ENCODE assay signal across 8 cellular contexts in genomic region chr14:20683125-20683895, GRCh38. TPM values are rescaled to one million over a fixed set of nuclear protein-coding genes. Genes with fewer than 3 reads are reported as not detected.
DNase-seq lines count a peak whose midpoint lies in the region; ATAC-seq and TF ChIP-seq lines count a peak whose summit lies in the region.

No MANE protein-coding gene starts in this region.

- 0% methylated on average over 15 of the region's 38 CpGs; no CpG with 5 or more reads in 1 of the 2 experiments for WGBS in IMR-90 (ENCODE audit: extremely low coverage in 2 of 2, insufficient read length in 1 of 2), 2 experiments
- 0 to 1% (median 0%) methylated on average over 38 of the region's 38 CpGs for WGBS in ovary, 3 donors
- 1% methylated on average over 34 to 38 of the region's 38 CpGs for WGBS in thyroid gland, 2 donors

- DNase-seq in Calu3, result peak; percentile 81
- DNase-seq in IMR-90, result peak; percentile 94
- DNase-seq in SJSA1 (ENCODE audit: low read depth in 1 of 2, low spot score in 2 of 2), result peak; percentile 83 to 93
- DNase-seq in activated naive CD4-positive, alpha-beta T cell treated with anti-CD3 and anti-CD28 coated beads, Interleukin-2, amount 10 ng/mL, durations not matched to agents 7 days and 5 days, result peak; percentile 77
- DNase-seq in Right ventricle myocardium inferior (ENCODE audit: missing footprints), result peak; percentile 75
- DNase-seq in ovary, result peak; percentile 78 to 85 (median 83)
- peak; percentile 73 to 74 for DNase-seq in thyroid gland

- no peaks in the 10 kb centered on the region for H3K4me1 ChIP-seq in IMR-90 (ENCODE audit: control insufficient read depth, insufficient read depth, low read length)
- H3K4me1 ChIP-seq in SJSA1 (replicated peaks), result peaks cover 16% of the 10 kb centered on the region
- peaks cover 10% of the 10 kb centered on the region for H3K4me1 ChIP-seq in ovary (ENCODE audit: insufficient read depth)
- peaks cover 7 to 10% of the 10 kb centered on the region in 2 donors for H3K4me1 ChIP-seq in thyroid gland

- peak overlapping the region; percentile 89 for H2BK5ac ChIP-seq in IMR-90 (ENCODE audit: low read depth, low read length, poor library complexity, severe bottlenecking)

- TF ChIP-seq CTCF in Calu3 (IDR thresholded peaks at IDR 0.05; ENCODE audit: unreplicated experiment) (no peak), IMR-90 (conservative IDR thresholded peaks at IDR 0.05; ENCODE audit: low read depth, low read length) (no peak), ovary (IDR thresholded peaks at IDR 0.05) (peak in 1 of 3 donors; percentile 14), thyroid gland (IDR thresholded peaks at IDR 0.05) (peak in 2 of 6 experiments; percentile 8 to 10)

- dilution Hi-C loops in IMR-90 (cut with HindIII; ENCODE audit: low sequenced_read_pairs, unreplicated experiment), result no loop called here

- H3K27ac ChIP-seq in IMR-90 (ENCODE audit: insufficient read depth, low read length) (peak overlapping the region; percentile 90), SJSA1 (peak overlapping the region; percentile 90), ovary (peak overlapping the region; percentile 98), thyroid gland (peak overlapping the region; percentile 98 to 100 (median 100))

- POLR2A ChIA-PET in IMR-90 (lab: Charles Lee; ENCODE audit: unreplicated experiment), result no interaction called here

- peak overlapping the region; percentile 54 for H3K18ac ChIP-seq in IMR-90 (ENCODE audit: low read depth, low read length)

- peak overlapping the region; percentile 88 for H4K5ac ChIP-seq in IMR-90 (ENCODE audit: low read depth, low read length)

- H3K9me3 ChIP-seq in IMR-90 (ENCODE audit: control insufficient read depth, insufficient read depth, low read length) (no peaks in the 10 kb centered on the region), SJSA1 (replicated peaks) (no peaks in the 10 kb centered on the region), ovary (no peaks in the 10 kb centered on the region), thyroid gland (no peaks in the 10 kb centered on the region)

- peak overlapping the region; percentile 68 for H3K14ac ChIP-seq in IMR-90 (replicated peaks; ENCODE audit: low read depth, low read length)

- no peak overlapping the region for H3K4me3 Mint-ChIP-seq in Calu3 (ENCODE audit: low read depth, unreplicated experiment)
- no peak overlapping the region for H3K4me3 Mint-ChIP-seq in activated naive CD4-positive, alpha-beta T cell treated with anti-CD3 and anti-CD28 coated beads, Interleukin-2, amount 10 ng/mL, durations not matched to agents 7 days and 5 days

- H3K36me3 ChIP-seq in IMR-90 (ENCODE audit: control insufficient read depth, insufficient read depth, low read length) (no peaks in the 10 kb centered on the region), SJSA1 (no peaks in the 10 kb centered on the region; the same call in 1 of the 2 replicates), ovary (no peaks in the 10 kb centered on the region), thyroid gland (no peaks in the 10 kb centered on the region)

- no peaks in the 10 kb centered on the region for H3K9me3 Mint-ChIP-seq in Calu3 (ENCODE audit: low read depth, unreplicated experiment)
- H3K9me3 Mint-ChIP-seq in activated naive CD4-positive, alpha-beta T cell treated with anti-CD3 and anti-CD28 coated beads, Interleukin-2, amount 10 ng/mL, durations not matched to agents 7 days and 5 days, result no peaks in the 10 kb centered on the region

- peaks cover 4% of the 10 kb centered on the region; the same call in 1 of the 2 replicates for H3K9me1 ChIP-seq in IMR-90 (ENCODE audit: insufficient read depth, low read length)

- TF ChIP-seq POLR2A in IMR-90 (IDR thresholded peaks at IDR 0.05; ENCODE audit: low read depth, low read length) (no peak), ovary (IDR thresholded peaks at IDR 0.05) (no peak), thyroid gland (IDR thresholded peaks at IDR 0.05) (no peak)

- no peaks in the 10 kb centered on the region for H3K27me3 ChIP-seq in IMR-90 (ENCODE audit: control insufficient read depth, insufficient read depth, low read length)
- H3K27me3 ChIP-seq in SJSA1 (replicated peaks), result no peaks in the 10 kb centered on the region
- no peaks in the 10 kb centered on the region for H3K27me3 ChIP-seq in ovary
- no peaks in the 10 kb centered on the region for H3K27me3 ChIP-seq in thyroid gland

- peak overlapping the region; percentile 78 for H3K56ac ChIP-seq in IMR-90 (ENCODE audit: extremely low read depth, insufficient read depth, low read length)

- peaks cover 3 to 6% of the 10 kb centered on the region in 2 experiments; a peak in 1 of 4 replicates for H3K79me1 ChIP-seq in IMR-90 (ENCODE audit: low read depth in 1 of 2, low read length in 2 of 2)

- H2BK20ac ChIP-seq in IMR-90 (ENCODE audit: low read depth, low read length), result no peak overlapping the region

- peak; percentile 31 for ATAC-seq in GM21515 (IDR thresholded peaks at IDR 0.05; ENCODE audit: unreplicated experiment)
- ATAC-seq in IMR-90 (ENCODE audit: low read depth), result peak; percentile 56
- ATAC-seq in Right ventricle myocardium inferior, result peak; percentile 56

- BruUV-seq in Calu3 (replicated peaks; lab: Mats Ljungman, UMichigan) (no TSS peak), IMR-90 (replicated peaks; lab: Mats Ljungman, UMichigan) (no TSS peak)

- peak overlapping the region; percentile 70 for H2AK9ac ChIP-seq in IMR-90 (replicated peaks; ENCODE audit: low read depth, low read length, poor library complexity)

- peak overlapping the region; percentile 74 for H3K4me2 ChIP-seq in IMR-90 (ENCODE audit: low read depth, low read length)

- TF ChIP-seq EP300 in ovary (IDR thresholded peaks at IDR 0.05), result peak; percentile 29

- H3K4ac ChIP-seq in IMR-90 (ENCODE audit: low read depth, low read length), result peak overlapping the region; percentile 90

- intact Hi-C loops in Calu3 (cut with micrococcal nuclease; ENCODE audit: unreplicated experiment) (loop anchor here (2.0 to 5.0 kb wide), 5 partner anchors 51 to 351 kb away; partner anchors contain the start of gene CCNB1IP1), IMR-90 (cut with micrococcal nuclease) (loop anchor here (1.0 to 5.0 kb wide), 5 partner anchors 222 to 419 kb away; partner anchors contain the start of genes PARP2, PIP4P1, TEP1 and TMEM253), Right ventricle myocardium inferior (cut with DNase I) (loop anchor here (5.0 kb wide), 6 partner anchors 56 to 419 kb away; partner anchors contain the start of genes CCNB1IP1, PIP4P1, RNASE7 and TEP1), ovary (cut with DNase I) (loop anchor here (2.0 to 10.0 kb wide), 13 partner anchors 51 to 421 kb away; partner anchors contain the start of genes PARP2 (in 2 of the 4), PIP4P1 (in 2 of the 4), NDRG2 (in 1 of the 4) and TMEM253 (in 1 of the 4)), thyroid gland (cut with DNase I) (loop anchor here (5.0 to 10.0 kb wide), 3 partner anchors 71 to 351 kb away; partner anchors contain the start of genes APEX1, CCNB1IP1 and OSGEP)

- H3K36me3 Mint-ChIP-seq in Calu3 (ENCODE audit: insufficient read depth, unreplicated experiment), result peaks cover 5% of the 10 kb centered on the region
- H3K36me3 Mint-ChIP-seq in activated naive CD4-positive, alpha-beta T cell treated with anti-CD3 and anti-CD28 coated beads, Interleukin-2, amount 10 ng/mL, durations not matched to agents 7 days and 5 days, result no peaks in the 10 kb centered on the region

- peak overlapping the region; percentile 65; the same call in 1 of the 2 replicates for H4K91ac ChIP-seq in IMR-90 (ENCODE audit: insufficient read depth, low read depth, low read length)

- H3K23ac ChIP-seq in IMR-90 (ENCODE audit: low read depth, low read length), result peak overlapping the region; percentile 65

- H2AFZ ChIP-seq in IMR-90 (replicated peaks; ENCODE audit: low read length, poor library complexity), result peak overlapping the region; percentile 98

- CTCF ChIA-PET in Calu3 (lab: Charles Lee) (interaction anchor here (0.7 to 2.2 kb wide), 3 partner anchors 51 to 266 kb away, joined by 3 to 12 read pairs (median 7); no protein-coding TSS in a partner anchor), IMR-90 (lab: Yijun Ruan, JAX) (interaction anchor here (2.0 kb wide), 1 partner anchor 288 kb away, joined by 4 read pairs; no protein-coding TSS in a partner anchor)
- CTCF ChIA-PET in activated naive CD4-positive, alpha-beta T cell treated with anti-CD3 and anti-CD28 coated beads, Interleukin-2, amount 10 ng/mL, durations not matched to agents 7 days and 5 days (lab: Charles Lee), result interaction anchor here (1.0 to 5.2 kb wide), 10 partner anchors 8 to 287 kb away, joined by 3 to 37 read pairs (median 12); no protein-coding TSS in a partner anchor

- no peak overlapping the region for H2BK15ac ChIP-seq in IMR-90 (ENCODE audit: low read depth, low read length)

- H3K4me1 Mint-ChIP-seq in Calu3 (ENCODE audit: low read depth, unreplicated experiment), result peaks cover 40% of the 10 kb centered on the region
- H3K4me1 Mint-ChIP-seq in activated naive CD4-positive, alpha-beta T cell treated with anti-CD3 and anti-CD28 coated beads, Interleukin-2, amount 10 ng/mL, durations not matched to agents 7 days and 5 days, result peaks cover 31% of the 10 kb centered on the region

- in situ Hi-C loops in IMR-90 (cut with MboI; ENCODE audit: low sequenced_read_pairs), result loop anchor here (5.0 to 10.0 kb wide), 3 partner anchors 51 to 359 kb away; partner anchors contain the start of gene TEP1

- peak overlapping the region; percentile 90 for H3K9ac ChIP-seq in IMR-90 (ENCODE audit: low read depth, low read length)

- H3K27ac Mint-ChIP-seq in Calu3 (ENCODE audit: unreplicated experiment), result no peak overlapping the region
- H3K27ac Mint-ChIP-seq in activated naive CD4-positive, alpha-beta T cell treated with anti-CD3 and anti-CD28 coated beads, Interleukin-2, amount 10 ng/mL, durations not matched to agents 7 days and 5 days, result no peak overlapping the region

- H2AK5ac ChIP-seq in IMR-90 (ENCODE audit: low read depth, low read length), result 0 out of 2 replicates have a peak overlapping the region, but pooled peaks have one; percentile 39

- no peak for TF ChIP-seq RAD21 in IMR-90 (IDR thresholded peaks at IDR 0.05; ENCODE audit: low read length)

- peak overlapping the region; percentile 31; the same call in 1 of the 2 replicates for H2BK120ac ChIP-seq in IMR-90 (ENCODE audit: low read depth, low read length)

- peaks cover 6% of the 10 kb centered on the region for H4K20me1 ChIP-seq in IMR-90 (ENCODE audit: insufficient read depth, low read length)

- H3K27me3 Mint-ChIP-seq in Calu3 (ENCODE audit: unreplicated experiment), result no peaks in the 10 kb centered on the region
- H3K27me3 Mint-ChIP-seq in activated naive CD4-positive, alpha-beta T cell treated with anti-CD3 and anti-CD28 coated beads, Interleukin-2, amount 10 ng/mL, durations not matched to agents 7 days and 5 days, result peaks cover 8% of the 10 kb centered on the region

- H3K4me3 ChIP-seq in IMR-90 (ENCODE audit: insufficient read depth, low read depth, low read length), result peak overlapping the region; percentile 65
- peak overlapping the region; percentile 65 for H3K4me3 ChIP-seq in SJSA1
- peak overlapping the region; percentile 82 for H3K4me3 ChIP-seq in ovary
- H3K4me3 ChIP-seq in thyroid gland (replicated peaks in 1 of 3), result peak overlapping the region; percentile 34 to 57 (median 56)

- H4K8ac ChIP-seq in IMR-90 (ENCODE audit: low read depth in 2 of 2, low read length in 2 of 2), result peak overlapping the region; percentile 50 to 88; a peak in 3 of 4 replicates

RNA-seq across cellular contexts. Expression of gene RNASE4, which starts 1.1 kb away (rescaled TPM):
- total RNA-seq in Calu3 (2022) (5.3 and 7.3 TPM in 2 replicates), IMR-90 (2012; rRNA removed) (8.1 and 10.4 TPM in 2 replicates), Right ventricle myocardium inferior (11.9 TPM), ovary (100 to 1,000 TPM in 3 of 7 donors, 10 to 100 TPM in 4; 42.0 to 179 (median 97.6) TPM), thyroid gland (10 to 100 TPM; 15.5 to 58.9 (median 45.8) TPM)
- polyA plus RNA-seq in IMR-90 (2012; rRNA removed) (9.9 and 11.6 TPM in 2 replicates), ovary (100 to 1,000 TPM; 156 to 183 TPM)
- polyA plus RNA-seq in IMR-90 (2012; cell fraction: cytosol; rRNA removed), result 5.2 and 10.4 TPM in 2 replicates
- 2.7 and 5.5 TPM in 2 replicates for polyA plus RNA-seq in IMR-90 (2012; cell fraction: nucleus; rRNA removed; ENCODE audit: low replicate concordance)
- 0.63 and 4.6 TPM in 2 replicates for total RNA-seq in SJSA1 (2014; rRNA removed; shearing (Covaris generic))

RNA-seq across cellular contexts. Expression of gene ANG, which starts 5.3 kb away (rescaled TPM):
- total RNA-seq in Calu3 (2022) (4.0 and 4.4 TPM in 2 replicates), IMR-90 (2012; rRNA removed) (3.6 and 3.9 TPM in 2 replicates), Right ventricle myocardium inferior (4.5 TPM), ovary (10 to 100 TPM; 13.2 to 72.8 (median 39.1) TPM), thyroid gland (10 to 100 TPM in 1 of 4 donors, 1 to 10 TPM in 3; 2.8 to 17.6 (median 5.8) TPM)
- polyA plus RNA-seq in IMR-90 (2012; rRNA removed) (4.2 and 4.7 TPM in 2 replicates), ovary (10 to 100 TPM; 65.2 to 80.5 TPM)
- 5.9 and 9.0 TPM in 2 replicates for polyA plus RNA-seq in IMR-90 (2012; cell fraction: cytosol; rRNA removed)
- polyA plus RNA-seq in IMR-90 (2012; cell fraction: nucleus; rRNA removed; ENCODE audit: low replicate concordance), result 1.9 and 2.4 TPM in 2 replicates
- 2.7 and 4.4 TPM in 2 replicates for total RNA-seq in SJSA1 (2014; rRNA removed; shearing (Covaris generic))

RNA-seq across cellular contexts. Expression of gene OR6S1, which starts 41.8 kb away (rescaled TPM):
- not detected in 2 replicates for total RNA-seq in Calu3 (2022)
- not detected in 2 replicates for total RNA-seq in IMR-90 (2012; rRNA removed)
- polyA plus RNA-seq in IMR-90 (2012; rRNA removed), result not detected in 2 replicates
- polyA plus RNA-seq in IMR-90 (2012; cell fraction: cytosol; rRNA removed), result not detected in 2 replicates
- not detected in 2 replicates for polyA plus RNA-seq in IMR-90 (2012; cell fraction: nucleus; rRNA removed; ENCODE audit: low replicate concordance)
- total RNA-seq in SJSA1 (2014; rRNA removed; shearing (Covaris generic)), result not detected in 2 replicates
- total RNA-seq in Right ventricle myocardium inferior, result not detected
- total RNA-seq in ovary, result not detected
- not detected for polyA plus RNA-seq in ovary
- not detected for total RNA-seq in thyroid gland

Comparison
In these comparisons a context has a peak if more than half of its experiments do, and no peak if none do; other contexts are left out.
1. Peak in every context shown above with its lines: DNase-seq, ATAC-seq, H3K4me3 ChIP-seq and H3K27ac ChIP-seq.